21 cellular contexts compared by ENCODE assay signal in genomic region chr3:66552846-66553245, GRCh38.
"Had no signal": no experiment of that assay in that cellular context is flagged by ENCODE, and none has a peak within 500 bp of the region (broad histone marks: within the 10 kb centered on the region; RNA-seq: fewer than 3 reads in every experiment).

No MANE protein-coding gene starts in this region.

- H3K36me3 Mint-ChIP-seq: activated naive CD8-positive, alpha-beta T cell; natural killer cell; type B pancreatic cell had no signal

- ATAC-seq: activated T-cell treated with anti-CD3 and anti-CD28 coated beads, Interleukin-2, amount 50 U/mL, for 72 hours; gastrocnemius medialis; left cardiac atrium; natural killer cell; right lobe of liver had no signal

- H3K27me3 ChIP-seq: colonic mucosa, gastrocnemius medialis, neutrophil, right lobe of liver, uterus had no signal

- H3K27me3 Mint-ChIP-seq: activated naive CD8-positive, alpha-beta T cell; type B pancreatic cell had no signal

- H3K27ac Mint-ChIP-seq: activated naive CD8-positive, alpha-beta T cell; activated T-cell treated with anti-CD3 and anti-CD28 coated beads, Interleukin-2, amount 50 U/mL, for 72 hours; natural killer cell; type B pancreatic cell had no signal

- H3K36me3 ChIP-seq: colonic mucosa, gastrocnemius medialis, neutrophil, right lobe of liver, thoracic aorta, uterus had no signal

- H3K9me3 ChIP-seq: colonic mucosa, gastrocnemius medialis, neutrophil, right lobe of liver, thoracic aorta, uterus had no signal

- H3K4me1 ChIP-seq: colonic mucosa, gastrocnemius medialis, right lobe of liver, uterus had no signal

- H3K4me3 ChIP-seq: colonic mucosa, gastrocnemius medialis, right lobe of liver, thoracic aorta, uterus had no signal

- H3K4me3 Mint-ChIP-seq: activated naive CD8-positive, alpha-beta T cell; activated T-cell treated with anti-CD3 and anti-CD28 coated beads, Interleukin-2, amount 50 U/mL, for 72 hours; natural killer cell; type B pancreatic cell had no signal

- H3K9me3 Mint-ChIP-seq: activated T-cell treated with anti-CD3 and anti-CD28 coated beads, Interleukin-2, amount 50 U/mL, for 72 hours; natural killer cell; type B pancreatic cell had no signal

- H3K4me1 Mint-ChIP-seq: natural killer cell had no signal

- DNase-seq: activated CD4-positive, alpha-beta T cell treated with anti-CD3 and anti-CD28 coated beads for 4 hours; activated CD4-positive, alpha-beta T cell treated with anti-CD3 and anti-CD28 coated beads, Interleukin-2, amount 50 U/mL, for 4 hours; activated naive CD4-positive, alpha-beta T cell treated with Interleukin-2 at 50 U/mL for 16 hours; activated T-cell treated with anti-CD3 and anti-CD28 coated beads for 4 hours; activated T-cell treated with anti-CD3 and anti-CD28 coated beads, Interleukin-2, amount 50 U/mL, for 72 hours; anterior cingulate cortex; cerebellar nuclear complex; colonic mucosa; effector CD8-positive, alpha-beta T cell; gastrocnemius medialis; glutamatergic neuron; left cardiac atrium; natural killer cell; right lobe of liver; stimulated activated CD4-positive, alpha-beta T cell treated with anti-CD3 and anti-CD28 coated beads, Interleukin-2, amount 100 ng/mL, for 48 hours; stimulated activated naive CD4-positive, alpha-beta T cell treated with Interleukin-2 at 50 U/mL for 16 hours; uterus had no signal

- H3K27ac ChIP-seq: colonic mucosa, gastrocnemius medialis, neutrophil, right lobe of liver, thoracic aorta, uterus had no signal
